15 cellular contexts compared by ENCODE assay signal in the genomic region with DNA sequence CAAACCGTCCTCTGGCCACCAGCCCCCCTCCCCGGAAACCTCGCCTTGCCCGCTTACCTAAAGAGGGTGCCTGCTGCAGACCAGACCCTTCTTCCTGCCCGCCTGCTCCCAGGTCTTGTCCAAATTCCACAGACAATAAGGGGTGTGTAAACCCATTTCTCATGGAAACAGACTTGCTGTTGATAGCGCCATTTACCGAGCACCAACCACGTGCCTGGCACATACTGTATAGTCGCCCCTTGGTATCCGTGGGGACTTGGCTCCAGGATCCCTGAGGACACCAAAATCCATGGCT. TPM values are rescaled to one million over a fixed set of nuclear protein-coding genes. Genes with fewer than 3 reads are reported as not detected.
DNase-seq lines count a peak whose midpoint lies in the region; ATAC-seq, FAIRE-seq and TF ChIP-seq lines count a peak whose summit lies in the region.
"Had no signal": no experiment of that assay in that cellular context is flagged by ENCODE, and none has a peak within 500 bp of the region (broad histone marks: within the 10 kb centered on the region; RNA-seq: fewer than 3 reads in every experiment).

No MANE protein-coding gene starts in this region.

- no peaks in the 10 kb centered on the region for H3K79me1 ChIP-seq in H1 (ENCODE audit: low read depth, low read length)

- no peak overlapping the region for H2BK20ac ChIP-seq in H1 (ENCODE audit: low read length)

- 76% methylated on average over 10 of the region's 10 CpGs; no CpG with 5 or more reads in 1 of the 2 experiments for WGBS in H1 (ENCODE audit: extremely low coverage in 1 of 2, insufficient coverage in 1 of 2, insufficient read length in 1 of 2, insufficient replicate concordance in 2 of 2, low coverage in 1 of 2, low lambda C conversion rate in 2 of 2, missing lambda C conversion rate in 1 of 2), 2 experiments

- no peak for DNase-seq in DND-41
- DNase-seq in Karpas-422: peak; percentile 56
- no peak for DNase-seq in H1 (ENCODE audit: low read depth in 1 of 2, low spot score in 2 of 2)
- DNase-seq in NCI-H774 (lab: John Stamatoyannopoulos, UW): no peak
- no peak for DNase-seq in activated CD4-positive, alpha-beta memory T cell treated with anti-CD3 and anti-CD28 coated beads for 36 hours
- DNase-seq in GM03348 (ENCODE audit: low spot score): no peak
- DNase-seq: NCI-H2029, NCI-H510A, T1000 had no signal

- no peaks in the 10 kb centered on the region for H3K4me1 ChIP-seq in DND-41 (ENCODE audit: insufficient read depth, low read length)
- peaks cover 6% of the 10 kb centered on the region; the same call in 1 of the 2 replicates for H3K4me1 ChIP-seq in Karpas-422 (ENCODE audit: low read length)
- peaks cover 0 to 2% (median under 1%) of the 10 kb centered on the region in 4 experiments; a peak in 1 of 7 replicates for H3K4me1 ChIP-seq in H1 (replicated peaks in 1 of 4; ENCODE audit: control insufficient read depth in 3 of 4, insufficient read depth in 4 of 4, low read length in 3 of 4)
- H3K4me1 ChIP-seq: testis had no signal

- no peak overlapping the region for H2AK5ac ChIP-seq in H1 (ENCODE audit: low read depth, low read length)

- no peaks in the 10 kb centered on the region for H3K79me2 ChIP-seq in DND-41 (ENCODE audit: insufficient read depth, low read length)
- no peaks in the 10 kb centered on the region for H3K79me2 ChIP-seq in Karpas-422 (ENCODE audit: low read length)
- H3K79me2 ChIP-seq in H1 (ENCODE audit: control insufficient read depth in 1 of 2, insufficient read depth in 2 of 2, low read length in 2 of 2): no peaks in the 10 kb centered on the region

- POLR2A ChIA-PET in H1 (lab: Charles Lee; ENCODE audit: partially characterized antibody): interaction anchor here (1.0 to 1.4 kb wide), 3 partner anchors 37 to 57 kb away, joined by 3 to 4 read pairs (median 3); a partner anchor contains a TSS
- POLR2A ChIA-PET in activated CD4-positive, alpha-beta memory T cell treated with anti-CD3 and anti-CD28 coated beads for 36 hours (lab: Charles Lee): no interaction called here

- H4K20me1 ChIP-seq in DND-41 (ENCODE audit: insufficient read depth, low read length): no peaks in the 10 kb centered on the region
- H4K20me1 ChIP-seq in Karpas-422 (ENCODE audit: insufficient read depth, low read depth, low read length): no peaks in the 10 kb centered on the region
- no peaks in the 10 kb centered on the region for H4K20me1 ChIP-seq in H1 (replicated peaks in 1 of 2; ENCODE audit: control insufficient read depth in 1 of 2, insufficient read depth in 2 of 2, low read length in 2 of 2)

- no peak for FAIRE-seq in H1 (lab: Jason Lieb, UNC)

- H3K23me2 ChIP-seq in H1 (ENCODE audit: low read depth, low read length): no peaks in the 10 kb centered on the region

- peak overlapping the region; percentile 55; the same call in 1 of the 2 replicates for H2BK12ac ChIP-seq in H1 (ENCODE audit: low read depth, low read length)

- H3K14ac ChIP-seq in H1 (ENCODE audit: insufficient read length): no peak overlapping the region

- no peaks in the 10 kb centered on the region for H3K9me2 ChIP-seq in Karpas-422 (replicated peaks; ENCODE audit: insufficient read depth, low read length)

- H3K4me3 Mint-ChIP-seq in activated CD4-positive, alpha-beta memory T cell treated with anti-CD3 and anti-CD28 coated beads for 36 hours: no peak overlapping the region
- H3K4me3 Mint-ChIP-seq: natural killer cell treated with Interleukin-12 subunit alpha and Interleukin-12 subunit beta and Interleukin-15 and Interleukin-18, amount 100 ng/mL, for 72 hours had no signal

- no peak overlapping the region for H4K5ac ChIP-seq in H1 (ENCODE audit: insufficient read length, low read depth, low read length)

- no peak overlapping the region for H2BK120ac ChIP-seq in H1 (replicated peaks; ENCODE audit: low read depth, low read length)

- H3K27me3 ChIP-seq in DND-41 (ENCODE audit: insufficient read depth, low read length, poor library complexity) (peaks cover 6% of the 10 kb centered on the region), Karpas-422 (ENCODE audit: low read length) (no peaks in the 10 kb centered on the region), H1 (replicated peaks in 1 of 4; ENCODE audit: control insufficient read depth in 3 of 4, extremely low read depth in 1 of 4, insufficient read depth in 3 of 4, low read length in 3 of 4) (peaks cover 0 to 2% (median 0%) of the 10 kb centered on the region in 4 experiments; a peak in 2 of 7 replicates)
- H3K27me3 ChIP-seq: testis had no signal

- H3K4ac ChIP-seq in H1 (replicated peaks; ENCODE audit: insufficient read length, low read depth, low read length): no peak overlapping the region

- no peak overlapping the region for H3K27ac Mint-ChIP-seq in activated CD4-positive, alpha-beta memory T cell treated with anti-CD3 and anti-CD28 coated beads for 36 hours
- H3K27ac Mint-ChIP-seq: natural killer cell treated with Interleukin-12 subunit alpha and Interleukin-12 subunit beta and Interleukin-15 and Interleukin-18, amount 100 ng/mL, for 72 hours had no signal

- no peak overlapping the region for H3K18ac ChIP-seq in H1 (ENCODE audit: extremely low read depth, low read length)

- H3K23ac ChIP-seq in H1 (ENCODE audit: insufficient read length): no peak overlapping the region

- TF ChIP-seq CTCF in DND-41 (IDR thresholded peaks at IDR 0.05; ENCODE audit: borderline replicate concordance, extremely low read depth, low read length, poor library complexity, severe bottlenecking) (no peak), H1 (IDR thresholded peaks at IDR 0.05; ENCODE audit: control extremely low read depth in 1 of 3, insufficient read depth in 1 of 3, low read depth in 1 of 3, low read length in 3 of 3) (no peak)

- H3K4me3 ChIP-seq in DND-41 (ENCODE audit: low read depth in 1 of 2, low read length in 2 of 2): no peak overlapping the region
- H3K4me3 ChIP-seq in Karpas-422 (ENCODE audit: low read length): no peak overlapping the region
- no peak overlapping the region for H3K4me3 ChIP-seq in H1 (ENCODE audit: extremely low read depth in 1 of 4, insufficient read depth in 2 of 4, low read depth in 3 of 4, low read length in 4 of 4)
- H3K4me3 ChIP-seq: heart right ventricle, spleen, testis had no signal

- H3K27me3 Mint-ChIP-seq in activated CD4-positive, alpha-beta memory T cell treated with anti-CD3 and anti-CD28 coated beads for 36 hours: peaks cover 2% of the 10 kb centered on the region
- H3K27me3 Mint-ChIP-seq: natural killer cell treated with Interleukin-12 subunit alpha and Interleukin-12 subunit beta and Interleukin-15 and Interleukin-18, amount 100 ng/mL, for 72 hours had no signal

- intact Hi-C loops in activated CD4-positive, alpha-beta memory T cell treated with anti-CD3 and anti-CD28 coated beads for 36 hours (cut with micrococcal nuclease): loop anchor here (1.0 to 5.0 kb wide), 2 partner anchors 45 to 157 kb away; a partner anchor contains a TSS

- CTCF ChIA-PET in H1 (lab: Charles Lee; ENCODE audit: partially characterized antibody): interaction anchor here (0.6 to 3.5 kb wide), 28 partner anchors 9 to 541 kb away, joined by 3 to 18 read pairs (median 5); a partner anchor contains a TSS
- CTCF ChIA-PET in activated CD4-positive, alpha-beta memory T cell treated with anti-CD3 and anti-CD28 coated beads for 36 hours (lab: Charles Lee): interaction anchor here (0.8 to 3.8 kb wide), 11 partner anchors 20 to 158 kb away, joined by 3 to 25 read pairs (median 4); a partner anchor contains a TSS

- H3K9ac ChIP-seq in DND-41 (ENCODE audit: low read depth, low read length): no peak overlapping the region
- H3K9ac ChIP-seq in Karpas-422 (ENCODE audit: low read length): no peak overlapping the region
- no peak overlapping the region for H3K9ac ChIP-seq in H1 (replicated peaks in 1 of 4; ENCODE audit: extremely low read depth in 1 of 4, low read depth in 3 of 4, low read length in 3 of 4)

- no peaks in the 10 kb centered on the region for H3K36me3 Mint-ChIP-seq in activated CD4-positive, alpha-beta memory T cell treated with anti-CD3 and anti-CD28 coated beads for 36 hours
- H3K36me3 Mint-ChIP-seq: natural killer cell treated with Interleukin-12 subunit alpha and Interleukin-12 subunit beta and Interleukin-15 and Interleukin-18, amount 100 ng/mL, for 72 hours had no signal

- H3K4me2 ChIP-seq in DND-41 (ENCODE audit: insufficient read depth, low read length) (no peak overlapping the region), Karpas-422 (ENCODE audit: low read depth, low read length, poor library complexity, severe bottlenecking) (no peak overlapping the region), H1 (ENCODE audit: insufficient read depth in 1 of 2, low read depth in 2 of 2, low read length in 2 of 2) (no peak overlapping the region)

- H3K36me3 ChIP-seq in DND-41 (ENCODE audit: insufficient read depth, low read length) (no peaks in the 10 kb centered on the region), Karpas-422 (ENCODE audit: insufficient read depth, low read length) (no peaks in the 10 kb centered on the region), H1 (ENCODE audit: control insufficient read depth in 2 of 4, insufficient read depth in 4 of 4, low read length in 3 of 4) (no peaks in the 10 kb centered on the region)
- H3K36me3 ChIP-seq: heart right ventricle, spleen had no signal

- TF ChIP-seq RAD21 in H1 (IDR thresholded peaks at IDR 0.05 in 1 of 2, conservative IDR thresholded peaks at IDR 0.05 in 1 of 2; ENCODE audit: low read depth in 2 of 2, low read length in 2 of 2): no peak

- TF ChIP-seq POLR2A in H1 (IDR thresholded peaks at IDR 0.05; ENCODE audit: control extremely low read depth in 1 of 2, low read depth in 2 of 2, low read length in 2 of 2): no peak

- no peak overlapping the region for H4K91ac ChIP-seq in H1 (replicated peaks; ENCODE audit: insufficient read length, low read length)

- H3K9me3 ChIP-seq in DND-41 (ENCODE audit: insufficient read depth, low read length, severe bottlenecking) (no peaks in the 10 kb centered on the region), Karpas-422 (ENCODE audit: low read length) (no peaks in the 10 kb centered on the region), H1 (ENCODE audit: insufficient read depth in 2 of 2, low read depth in 1 of 2, low read length in 1 of 2) (no peaks in the 10 kb centered on the region)
- H3K9me3 ChIP-seq: heart right ventricle, spleen, testis had no signal

- no peak overlapping the region for H4K8ac ChIP-seq in H1 (ENCODE audit: extremely low read depth, insufficient read depth, low read length)

- ATAC-seq in DND-41 (ENCODE audit: insufficient read depth, low read depth): 0 out of 3 replicates have a peak, but pooled peaks have one; percentile 15

- H2BK5ac ChIP-seq in H1 (ENCODE audit: low read depth, low read length): no peak overlapping the region

- TF ChIP-seq EP300 in H1 (IDR thresholded peaks at IDR 0.05; ENCODE audit: borderline replicate concordance in 1 of 2, low read depth in 2 of 2, low read length in 2 of 2): no peak

- no peaks in the 10 kb centered on the region for H3K9me3 Mint-ChIP-seq in activated CD4-positive, alpha-beta memory T cell treated with anti-CD3 and anti-CD28 coated beads for 36 hours
- H3K9me3 Mint-ChIP-seq: natural killer cell treated with Interleukin-12 subunit alpha and Interleukin-12 subunit beta and Interleukin-15 and Interleukin-18, amount 100 ng/mL, for 72 hours had no signal

- H3K4me1 Mint-ChIP-seq in activated CD4-positive, alpha-beta memory T cell treated with anti-CD3 and anti-CD28 coated beads for 36 hours (ENCODE audit: low read depth): no peaks in the 10 kb centered on the region

- H2AFZ ChIP-seq in DND-41 (ENCODE audit: low read depth, low read length): no peak overlapping the region
- H2AFZ ChIP-seq in Karpas-422 (ENCODE audit: low read length): no peak overlapping the region
- no peak overlapping the region for H2AFZ ChIP-seq in H1 (ENCODE audit: low read length)

- H3K27ac ChIP-seq in DND-41 (ENCODE audit: low read length) (no peak overlapping the region), Karpas-422 (ENCODE audit: low read length) (no peak overlapping the region), H1 (ENCODE audit: low read depth, low read length) (no peak overlapping the region)
- H3K27ac ChIP-seq: heart right ventricle, spleen, testis had no signal

- H2BK15ac ChIP-seq in H1 (ENCODE audit: low read length): 0 out of 2 replicates have a peak overlapping the region, but pooled peaks have one; percentile 37

- no peak overlapping the region for H3K56ac ChIP-seq in H1 (replicated peaks; ENCODE audit: insufficient read length, low read depth, low read length)

RNA-seq across cellular contexts. Expression of a gene that starts 25.1 kb away (rescaled TPM):
- total RNA-seq in Karpas-422 (2014; rRNA removed; shearing (Covaris generic); ENCODE audit: low replicate concordance): 0.04 and 0.07 TPM in 2 replicates
- total RNA-seq in H1 (2021; fragmentation: NEBNext Ultra II Directional; extraction: Animal tissue kit (Norgen Biotek cat#: 25700)): 0.43 and 0.69 TPM in 2 replicates
- 0.02 and 0.06 TPM in 2 replicates for polyA plus RNA-seq in H1 (2011; rRNA removed)
- polyA plus RNA-seq in H1 (2011; cell fraction: cytosol; rRNA removed): 0.04 TPM
- polyA plus RNA-seq in H1 (2011; cell fraction: nucleus; rRNA removed): 0.26 TPM
- polyA plus RNA-seq in H1 (2012, experiment 1 of 2): 0.08 to 0.52 TPM (median 0.25 TPM) in 3 of 4 replicates, not detected in the other
- not detected for polyA plus RNA-seq in H1 (2012, experiment 2 of 2)
- polyA plus RNA-seq in H1 (2013, experiment 1 of 2): 0.04 TPM
- polyA plus RNA-seq in H1 (2013, experiment 2 of 2): 0.02 TPM
- polyA minus RNA-seq in H1 (2011; rRNA and poly(A)+ RNA removed): 0.06 and 0.17 TPM in 2 replicates
- polyA minus RNA-seq in H1 (2011; cell fraction: cytosol; rRNA and poly(A)+ RNA removed): not detected
- 0.50 TPM for polyA minus RNA-seq in H1 (2011; cell fraction: nucleus; rRNA and poly(A)+ RNA removed)
- total RNA-seq in activated CD4-positive, alpha-beta memory T cell treated with anti-CD3 and anti-CD28 coated beads for 36 hours: under 1 TPM; 0.36 to 0.38 TPM
- total RNA-seq: aorta had no signal
- polyA plus RNA-seq: fibroblast of lung had no signal

RNA-seq across cellular contexts. Expression of a gene that starts 35.7 kb away (rescaled TPM):
- 1.9 and 4.6 TPM in 2 replicates for total RNA-seq in Karpas-422 (2014; rRNA removed; shearing (Covaris generic); ENCODE audit: low replicate concordance)
- 12.0 and 12.8 TPM in 2 replicates for total RNA-seq in H1 (2021; fragmentation: NEBNext Ultra II Directional; extraction: Animal tissue kit (Norgen Biotek cat#: 25700))
- 3.3 TPM in 2 replicates for polyA plus RNA-seq in H1 (2011; rRNA removed)
- polyA plus RNA-seq in H1 (2011; cell fraction: cytosol; rRNA removed): 3.3 TPM
- polyA plus RNA-seq in H1 (2011; cell fraction: nucleus; rRNA removed): 4.2 TPM
- 7.7 to 10.1 TPM (median 8.3 TPM) in 4 replicates for polyA plus RNA-seq in H1 (2012, experiment 1 of 2)
- 9.6 TPM for polyA plus RNA-seq in H1 (2012, experiment 2 of 2)
- 8.3 TPM for polyA plus RNA-seq in H1 (2013, experiment 1 of 2)
- polyA plus RNA-seq in H1 (2013, experiment 2 of 2): 8.3 TPM
- 3.9 and 5.1 TPM in 2 replicates for polyA minus RNA-seq in H1 (2011; rRNA and poly(A)+ RNA removed)
- polyA minus RNA-seq in H1 (2011; cell fraction: cytosol; rRNA and poly(A)+ RNA removed): 6.2 TPM
- 5.3 TPM for polyA minus RNA-seq in H1 (2011; cell fraction: nucleus; rRNA and poly(A)+ RNA removed)
- total RNA-seq in activated CD4-positive, alpha-beta memory T cell treated with anti-CD3 and anti-CD28 coated beads for 36 hours: 1 to 10 TPM; 4.5 to 5.3 TPM

RNA-seq across cellular contexts. Expression of a gene that starts 37.0 kb away (rescaled TPM):
- total RNA-seq in Karpas-422 (2014; rRNA removed; shearing (Covaris generic); ENCODE audit: low replicate concordance): 33.1 and 55.8 TPM in 2 replicates
- total RNA-seq in H1 (2021; fragmentation: NEBNext Ultra II Directional; extraction: Animal tissue kit (Norgen Biotek cat#: 25700)): 164 and 178 TPM in 2 replicates
- polyA plus RNA-seq in H1 (2011; rRNA removed): 54.7 and 109 TPM in 2 replicates
- 42.9 TPM for polyA plus RNA-seq in H1 (2011; cell fraction: cytosol; rRNA removed)
- 283 TPM for polyA plus RNA-seq in H1 (2011; cell fraction: nucleus; rRNA removed)
- 101 to 137 TPM (median 120 TPM) in 4 replicates for polyA plus RNA-seq in H1 (2012, experiment 1 of 2)
- polyA plus RNA-seq in H1 (2012, experiment 2 of 2): 87.2 TPM
- polyA plus RNA-seq in H1 (2013, experiment 1 of 2): 97.6 TPM
- 91.7 TPM for polyA plus RNA-seq in H1 (2013, experiment 2 of 2)
- 15.9 and 24.4 TPM in 2 replicates for polyA minus RNA-seq in H1 (2011; rRNA and poly(A)+ RNA removed)
- polyA minus RNA-seq in H1 (2011; cell fraction: cytosol; rRNA and poly(A)+ RNA removed): 100 TPM
- polyA minus RNA-seq in H1 (2011; cell fraction: nucleus; rRNA and poly(A)+ RNA removed): 120 TPM
- total RNA-seq in activated CD4-positive, alpha-beta memory T cell treated with anti-CD3 and anti-CD28 coated beads for 36 hours: 10 to 100 TPM; 61.9 to 68.1 TPM

RNA-seq across cellular contexts. Expression of a gene that starts 56.1 kb away (rescaled TPM):
- total RNA-seq in Karpas-422 (2014; rRNA removed; shearing (Covaris generic); ENCODE audit: low replicate concordance): not detected in 2 replicates
- total RNA-seq in H1 (2021; fragmentation: NEBNext Ultra II Directional; extraction: Animal tissue kit (Norgen Biotek cat#: 25700)): 5.9 and 6.9 TPM in 2 replicates
- 4.2 and 8.9 TPM in 2 replicates for polyA plus RNA-seq in H1 (2011; rRNA removed)
- polyA plus RNA-seq in H1 (2011; cell fraction: cytosol; rRNA removed): 5.6 TPM
- polyA plus RNA-seq in H1 (2011; cell fraction: nucleus; rRNA removed): 4.7 TPM
- 4.3 to 7.8 TPM (median 6.9 TPM) in 4 replicates for polyA plus RNA-seq in H1 (2012, experiment 1 of 2)
- 8.0 TPM for polyA plus RNA-seq in H1 (2012, experiment 2 of 2)
- polyA plus RNA-seq in H1 (2013, experiment 1 of 2): 6.2 TPM
- 5.8 TPM for polyA plus RNA-seq in H1 (2013, experiment 2 of 2)
- polyA minus RNA-seq in H1 (2011; rRNA and poly(A)+ RNA removed): 0.41 and 0.54 TPM in 2 replicates
- 3.1 TPM for polyA minus RNA-seq in H1 (2011; cell fraction: cytosol; rRNA and poly(A)+ RNA removed)
- 2.5 TPM for polyA minus RNA-seq in H1 (2011; cell fraction: nucleus; rRNA and poly(A)+ RNA removed)
- under 1 TPM in 1 of 2 experiments, not detected in 1; 0.31 TPM for total RNA-seq in activated CD4-positive, alpha-beta memory T cell treated with anti-CD3 and anti-CD28 coated beads for 36 hours
- total RNA-seq: aorta; natural killer cell treated with Interleukin-12 subunit alpha and Interleukin-12 subunit beta and Interleukin-15 and Interleukin-18, amount 100 ng/mL, for 72 hours; spleen had no signal
- polyA plus RNA-seq: aorta, heart right ventricle had no signal

RNA-seq across cellular contexts. Expression of a gene that starts 56.2 kb away (rescaled TPM):
- total RNA-seq in Karpas-422 (2014; rRNA removed; shearing (Covaris generic); ENCODE audit: low replicate concordance): not detected in 2 replicates
- 0.63 and 0.97 TPM in 2 replicates for total RNA-seq in H1 (2021; fragmentation: NEBNext Ultra II Directional; extraction: Animal tissue kit (Norgen Biotek cat#: 25700))
- polyA plus RNA-seq in H1 (2011; rRNA removed): 1.3 and 1.9 TPM in 2 replicates
- polyA plus RNA-seq in H1 (2011; cell fraction: cytosol; rRNA removed): 3.3 TPM
- 4.1 TPM for polyA plus RNA-seq in H1 (2011; cell fraction: nucleus; rRNA removed)
- 2.1 to 3.5 TPM (median 2.7 TPM) in 4 replicates for polyA plus RNA-seq in H1 (2012, experiment 1 of 2)
- polyA plus RNA-seq in H1 (2012, experiment 2 of 2): 1.1 TPM
- 0.53 TPM for polyA plus RNA-seq in H1 (2013, experiment 1 of 2)
- 0.77 TPM for polyA plus RNA-seq in H1 (2013, experiment 2 of 2)
- 0.54 and 0.80 TPM in 2 replicates for polyA minus RNA-seq in H1 (2011; rRNA and poly(A)+ RNA removed)
- polyA minus RNA-seq in H1 (2011; cell fraction: cytosol; rRNA and poly(A)+ RNA removed): not detected
- polyA minus RNA-seq in H1 (2011; cell fraction: nucleus; rRNA and poly(A)+ RNA removed): 1.00 TPM
- total RNA-seq in activated CD4-positive, alpha-beta memory T cell treated with anti-CD3 and anti-CD28 coated beads for 36 hours: not detected
- total RNA-seq: aorta; fibroblast of lung; heart right ventricle; natural killer cell treated with Interleukin-12 subunit alpha and Interleukin-12 subunit beta and Interleukin-15 and Interleukin-18, amount 100 ng/mL, for 72 hours; spleen had no signal
- polyA plus RNA-seq: aorta, fibroblast of lung, heart right ventricle, spleen had no signal
